20 cellular contexts compared by ENCODE assay signal in the genomic region with DNA sequence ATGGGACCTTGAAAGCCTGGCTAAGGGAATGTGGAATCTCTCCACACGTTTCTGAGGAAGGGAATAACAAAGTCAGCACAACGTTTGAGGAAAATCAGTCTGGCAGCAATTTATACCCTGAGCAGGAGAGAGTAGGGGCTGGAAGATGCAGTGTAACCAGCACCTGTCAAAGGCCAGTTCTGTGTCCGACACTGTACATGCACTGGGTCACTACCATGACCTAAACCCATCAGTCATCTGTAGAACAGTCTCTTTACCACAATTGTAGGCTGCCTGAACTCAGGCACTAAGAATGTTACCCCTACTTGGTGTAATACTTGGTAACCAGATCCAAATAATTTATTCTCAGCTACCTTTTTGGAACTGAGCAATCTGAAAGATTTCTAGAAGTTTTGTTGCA.
A peak's percentile ranks its signal among the peaks of the same experiment; 100 is the strongest.
DNase-seq lines count a peak whose midpoint lies in the region; ATAC-seq and TF ChIP-seq lines count a peak whose summit lies in the region.
"Had no signal": no experiment of that assay in that cellular context is flagged by ENCODE, and none has a peak within 500 bp of the region (broad histone marks: within the 10 kb centered on the region; RNA-seq: fewer than 3 reads in every experiment).

No MANE protein-coding gene starts in this region.

- peaks cover 42% of the 10 kb centered on the region for H3K36me3 Mint-ChIP-seq in brain
- H3K36me3 Mint-ChIP-seq: CD14-positive monocyte; CD4-positive, alpha-beta memory T cell had no signal

- no peak for TF ChIP-seq POLR2A in heart left ventricle (IDR thresholded peaks at IDR 0.05)

- intact Hi-C loops in heart left ventricle (cut with DNase I) (no loop called here), tibial artery (cut with DNase I; ENCODE audit: low total_unique reads) (no loop called here)

- H3K4me3 ChIP-seq in heart left ventricle = no peak overlapping the region
- no peak overlapping the region for H3K4me3 ChIP-seq in right atrium auricular region
- no peak overlapping the region for H3K4me3 ChIP-seq in tibial artery
- no peak overlapping the region for H3K4me3 ChIP-seq in SJCRH30
- H3K4me3 ChIP-seq: A549, BLaER1, GM23248, HAP-1, K562 had no signal

- TF ChIP-seq CTCF in heart left ventricle (IDR thresholded peaks at IDR 0.05) = no peak
- no peak for TF ChIP-seq CTCF in right atrium auricular region (IDR thresholded peaks at IDR 0.05)
- no peak for TF ChIP-seq CTCF in brain (conservative IDR thresholded peaks at IDR 0.05)
- no peak for TF ChIP-seq CTCF in tibial artery (IDR thresholded peaks at IDR 0.05)

- H3K4me1 ChIP-seq in heart left ventricle (peaks cover 0 to 29% (median 0%) of the 10 kb centered on the region in 12 donors), right atrium auricular region (peaks cover 0 to 12% of the 10 kb centered on the region in 2 donors), tibial artery (no peaks in the 10 kb centered on the region), SJCRH30 (no peaks in the 10 kb centered on the region)
- H3K4me1 ChIP-seq: A549, BLaER1 had no signal

- H3K27me3 ChIP-seq in heart left ventricle = no peaks in the 10 kb centered on the region
- H3K27me3 ChIP-seq in right atrium auricular region = no peaks in the 10 kb centered on the region
- H3K27me3 ChIP-seq in tibial artery = no peaks in the 10 kb centered on the region
- H3K27me3 ChIP-seq in SJCRH30 = no peaks in the 10 kb centered on the region
- H3K27me3 ChIP-seq: BLaER1 had no signal

- H3K36me3 ChIP-seq in heart left ventricle (peaks cover 0 to 42% (median 16%) of the 10 kb centered on the region in 9 donors), right atrium auricular region (peaks cover 17% of the 10 kb centered on the region), tibial artery (peaks cover 30 to 40% (median 36%) of the 10 kb centered on the region in 3 donors), SJCRH30 (no peaks in the 10 kb centered on the region)
- H3K36me3 ChIP-seq: HAP-1 had no signal

- peaks cover 60% of the 10 kb centered on the region for H3K4me1 Mint-ChIP-seq in brain
- H3K4me1 Mint-ChIP-seq: CD14-positive monocyte; CD4-positive, alpha-beta memory T cell had no signal

- ATAC-seq in heart left ventricle = peak in 3 of 4 donors; percentile 38 to 55 (median 44)
- ATAC-seq: A549, K562 had no signal

- H3K27ac Mint-ChIP-seq in brain = peak overlapping the region in 3 of 5 experiments; percentile 10 to 57 (median 34)
- H3K27ac Mint-ChIP-seq: CD14-positive monocyte; CD4-positive, alpha-beta memory T cell had no signal

- no peak for DNase-seq in heart left ventricle
- no peak for DNase-seq in right atrium auricular region (ENCODE audit: low spot score)
- DNase-seq in myocyte (ENCODE audit: low read depth) = peak; percentile 3
- DNase-seq in tibial artery = no peak
- DNase-seq in SJCRH30 = no peak
- no peak for DNase-seq in AG08396 (ENCODE audit: low spot score)
- DNase-seq: CD4-positive, alpha-beta memory T cell; DMS153; DMS79; GDM1; GM23248; IMR-90 had no signal

- peaks cover 0 to 5% (median 0%) of the 10 kb centered on the region in 5 experiments for H3K9me3 Mint-ChIP-seq in brain

- peaks cover 3% of the 10 kb centered on the region for H3K27me3 Mint-ChIP-seq in brain
- H3K27me3 Mint-ChIP-seq: CD4-positive, alpha-beta memory T cell had no signal

- WGBS in heart left ventricle, 4 donors = 56 to 58% (median 56%) methylated on average over 3 of the region's 3 CpGs

- no peak overlapping the region for H3K27ac ChIP-seq in heart left ventricle
- no peak overlapping the region for H3K27ac ChIP-seq in right atrium auricular region
- no peak overlapping the region for H3K27ac ChIP-seq in tibial artery
- H3K27ac ChIP-seq in SJCRH30 = no peak overlapping the region
- H3K27ac ChIP-seq: 22Rv1, A549, BLaER1, GM23248, HL-60 had no signal

- no peak overlapping the region for H3K4me3 Mint-ChIP-seq in brain
- H3K4me3 Mint-ChIP-seq: CD14-positive monocyte; CD4-positive, alpha-beta memory T cell had no signal

- no peaks in the 10 kb centered on the region for H3K9me3 ChIP-seq in heart left ventricle
- H3K9me3 ChIP-seq in right atrium auricular region = no peaks in the 10 kb centered on the region
- H3K9me3 ChIP-seq in tibial artery = no peaks in the 10 kb centered on the region
- no peaks in the 10 kb centered on the region for H3K9me3 ChIP-seq in SJCRH30 (replicated peaks)
- H3K9me3 ChIP-seq: A549, BLaER1, HAP-1 had no signal
